1 cellular context compared by ENCODE assay signal in the genomic region with DNA sequence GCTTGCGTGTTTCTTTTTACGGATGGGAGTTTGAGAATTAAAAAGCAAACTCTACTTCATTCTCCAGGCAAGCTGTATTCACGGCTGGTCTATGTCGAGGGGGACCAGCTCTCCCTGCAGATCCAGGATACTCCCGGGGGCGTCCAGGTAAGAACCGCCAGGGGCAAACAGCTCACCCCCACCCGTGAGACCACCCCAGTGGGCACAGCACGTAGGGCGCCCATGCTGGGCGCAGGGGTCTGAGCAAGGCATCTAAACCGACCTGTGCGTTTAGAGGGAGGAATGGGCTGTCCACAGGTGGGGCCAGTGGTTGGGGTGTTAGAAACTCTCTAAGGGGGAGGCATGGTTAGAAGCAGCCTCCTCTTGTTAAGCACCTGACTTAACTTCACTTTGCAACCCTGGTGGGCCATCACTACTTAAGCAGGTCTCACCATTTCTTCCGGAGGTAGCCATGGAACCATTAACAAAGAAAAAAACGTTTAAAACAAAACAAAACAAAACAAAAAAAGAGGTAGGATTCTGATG.
TF ChIP-seq lines count a peak whose summit lies in the region.

No MANE protein-coding gene starts in this region.

TF ChIP-seq in H1, 55 proteins besides CTCF, POLR2A, EP300 and RAD21 (continued from another document):
- TF ChIP-seq RFX5 (IDR thresholded peaks at IDR 0.05; ENCODE audit: borderline replicate concordance, low read depth, low read length) (no peak), CREB1 (IDR thresholded peaks at IDR 0.05) (no peak), BCL11A (IDR thresholded peaks at IDR 0.05; ENCODE audit: low read depth in 2 of 2, low read length in 2 of 2) (no peak)
